In the genomic region with DNA sequence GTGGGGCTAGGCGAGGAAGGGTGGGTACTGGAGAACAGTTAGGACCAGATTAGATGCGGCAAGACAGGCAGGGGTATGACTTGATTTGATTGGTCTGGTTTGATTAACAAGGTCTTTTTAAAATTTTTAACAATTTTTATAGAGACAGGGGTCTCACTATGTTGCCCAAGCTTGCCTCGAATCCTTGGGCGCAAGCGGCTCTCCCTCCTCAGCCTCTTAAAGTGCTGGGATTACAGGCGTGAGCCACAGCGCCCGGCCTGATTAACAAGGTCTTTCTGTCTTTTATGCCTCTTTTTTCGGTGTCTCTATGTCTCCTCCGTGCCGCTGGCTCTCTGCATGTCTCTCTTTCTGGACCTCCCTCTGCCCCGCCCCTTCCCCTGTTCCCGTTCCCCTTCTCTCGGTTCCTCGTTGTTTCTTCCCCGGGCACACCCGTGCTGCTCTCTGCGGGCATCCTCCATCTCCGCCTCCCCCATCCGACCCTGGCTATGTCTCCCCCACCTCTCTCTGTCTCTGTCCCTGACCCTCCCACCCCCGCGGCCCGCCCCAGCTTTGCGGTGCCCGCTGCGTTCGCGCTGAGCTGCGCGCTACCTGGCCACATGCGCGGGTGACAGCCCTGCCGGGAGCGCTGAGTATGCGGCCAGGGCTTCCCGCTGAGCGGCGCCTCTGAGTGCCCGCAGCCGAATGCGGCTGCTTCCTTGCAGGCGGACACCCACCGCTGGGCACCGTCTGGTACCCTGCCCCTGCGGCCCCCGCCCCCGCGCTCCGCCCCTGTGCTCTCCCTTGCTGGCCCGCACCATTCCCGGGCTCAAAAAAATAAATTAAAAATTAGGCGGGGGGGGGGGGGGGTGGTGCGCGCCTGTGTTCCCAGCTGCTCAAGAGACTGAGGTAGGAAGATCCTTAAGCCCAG, we compare ENCODE assay signal across 7 cellular contexts. TPM values are rescaled to one million over a fixed set of nuclear protein-coding genes. Genes with fewer than 3 reads are reported as not detected.
A peak's percentile ranks its signal among the peaks of the same experiment; 100 is the strongest.
DNase-seq lines count a peak whose midpoint lies in the region; ATAC-seq lines count a peak whose summit lies in the region.
"Had no signal": no experiment of that assay in that cellular context is flagged by ENCODE, and none has a peak within 500 bp of the region (broad histone marks: within the 10 kb centered on the region; RNA-seq: fewer than 3 reads in every experiment).

No MANE protein-coding gene starts in this region.

- H3K27me3 Mint-ChIP-seq in CD4-positive, alpha-beta memory T cell = peaks cover 28 to 32% of the 10 kb centered on the region in 2 donors
- H3K27me3 Mint-ChIP-seq in activated naive CD4-positive, alpha-beta T cell treated with anti-CD3 and anti-CD28 coated beads, Interleukin-2, amount 10 ng/mL, durations not matched to agents 7 days and 5 days = peaks cover 72% of the 10 kb centered on the region
- peaks cover 19% of the 10 kb centered on the region for H3K27me3 Mint-ChIP-seq in memory B cell

- peaks cover 5% of the 10 kb centered on the region for H3K4me1 ChIP-seq in CD4-positive, alpha-beta memory T cell (ENCODE audit: insufficient read depth, low read length)

- H3K4me3 Mint-ChIP-seq in CD4-positive, alpha-beta memory T cell = peak overlapping the region; percentile 54 to 80 (median 76)
- H3K4me3 Mint-ChIP-seq in activated naive CD4-positive, alpha-beta T cell treated with anti-CD3 and anti-CD28 coated beads, Interleukin-2, amount 10 ng/mL, durations not matched to agents 7 days and 5 days = peak overlapping the region; percentile 71
- H3K4me3 Mint-ChIP-seq in memory B cell = peak overlapping the region; percentile 86

- no peak overlapping the region for H3K27ac ChIP-seq in CD4-positive, alpha-beta memory T cell (ENCODE audit: low read depth, low read length)

- peaks cover 0 to 2% (median 0%) of the 10 kb centered on the region in 8 donors for H3K9me3 Mint-ChIP-seq in CD4-positive, alpha-beta memory T cell
- peaks cover 3% of the 10 kb centered on the region for H3K9me3 Mint-ChIP-seq in activated naive CD4-positive, alpha-beta T cell treated with anti-CD3 and anti-CD28 coated beads, Interleukin-2, amount 10 ng/mL, durations not matched to agents 7 days and 5 days
- H3K9me3 Mint-ChIP-seq in memory B cell = no peaks in the 10 kb centered on the region

- no peaks in the 10 kb centered on the region for H3K36me3 ChIP-seq in CD4-positive, alpha-beta memory T cell (ENCODE audit: insufficient read depth, low read length)

- peak; percentile 82 for ATAC-seq in memory B cell (ENCODE audit: low read depth)
- no peak for ATAC-seq in HG03095 (IDR thresholded peaks at IDR 0.05; ENCODE audit: unreplicated experiment)

- intact Hi-C loops in CD4-positive, alpha-beta memory T cell (cut with micrococcal nuclease) = no loop called here

- peaks cover 2 to 7% (median 6%) of the 10 kb centered on the region in 4 donors for H3K4me1 Mint-ChIP-seq in CD4-positive, alpha-beta memory T cell
- peaks cover 5% of the 10 kb centered on the region for H3K4me1 Mint-ChIP-seq in activated naive CD4-positive, alpha-beta T cell treated with anti-CD3 and anti-CD28 coated beads, Interleukin-2, amount 10 ng/mL, durations not matched to agents 7 days and 5 days
- peaks cover 6% of the 10 kb centered on the region for H3K4me1 Mint-ChIP-seq in memory B cell

- no peaks in the 10 kb centered on the region for H3K36me3 Mint-ChIP-seq in CD4-positive, alpha-beta memory T cell
- no peaks in the 10 kb centered on the region for H3K36me3 Mint-ChIP-seq in activated naive CD4-positive, alpha-beta T cell treated with anti-CD3 and anti-CD28 coated beads, Interleukin-2, amount 10 ng/mL, durations not matched to agents 7 days and 5 days
- no peaks in the 10 kb centered on the region for H3K36me3 Mint-ChIP-seq in memory B cell

- H3K27me3 ChIP-seq in CD4-positive, alpha-beta memory T cell (ENCODE audit: insufficient read depth, low read length) = peaks cover 18% of the 10 kb centered on the region

- POLR2A ChIA-PET in CD4-positive, alpha-beta memory T cell (lab: Charles Lee; ENCODE audit: partially characterized antibody) = no interaction called here

- peak in 1 of 5 donors; percentile 11 for DNase-seq in CD4-positive, alpha-beta memory T cell
- peak; percentile 33 for DNase-seq in NCI-H1092 (lab: John Stamatoyannopoulos, UW)
- DNase-seq in activated naive CD4-positive, alpha-beta T cell treated with anti-CD3 and anti-CD28 coated beads, Interleukin-2, amount 10 ng/mL, durations not matched to agents 7 days and 5 days = peak; percentile 38
- DNase-seq in memory B cell (ENCODE audit: low spot score in 2 of 2) = peak in 1 of 2 donors; percentile 32
- no peak for DNase-seq in dedifferentiated amniotic fluid mesenchymal stem cell (ENCODE audit: extremely low spot score)

- H3K4me3 ChIP-seq in CD4-positive, alpha-beta memory T cell (ENCODE audit: low read length in 2 of 2) = no peak overlapping the region

- H3K27ac Mint-ChIP-seq in CD4-positive, alpha-beta memory T cell = peak overlapping the region in 1 of 7 donors; percentile 27
- H3K27ac Mint-ChIP-seq in activated naive CD4-positive, alpha-beta T cell treated with anti-CD3 and anti-CD28 coated beads, Interleukin-2, amount 10 ng/mL, durations not matched to agents 7 days and 5 days = no peak overlapping the region
- no peak overlapping the region for H3K27ac Mint-ChIP-seq in memory B cell

- CTCF ChIA-PET in CD4-positive, alpha-beta memory T cell (lab: Charles Lee; ENCODE audit: partially characterized antibody) = interaction anchor here (1.4 kb wide), 1 partner anchor 40 kb away, joined by 3 read pairs; no protein-coding TSS in a partner anchor
- CTCF ChIA-PET in activated naive CD4-positive, alpha-beta T cell treated with anti-CD3 and anti-CD28 coated beads, Interleukin-2, amount 10 ng/mL, durations not matched to agents 7 days and 5 days (lab: Charles Lee) = no interaction called here

- H3K9me3 ChIP-seq in CD4-positive, alpha-beta memory T cell (ENCODE audit: control insufficient read depth in 1 of 2, low read length in 2 of 2) = no peaks in the 10 kb centered on the region

RNA-seq across cellular contexts. Expression of gene SDHAF1, which starts 8.1 kb away (rescaled TPM):
- 10 to 100 TPM; 25.7 to 25.8 TPM for total RNA-seq in CD4-positive, alpha-beta memory T cell
- polyA plus RNA-seq in CD4-positive, alpha-beta memory T cell = 10 to 100 TPM; 21.9 to 41.3 TPM

RNA-seq across cellular contexts. Expression of gene SYNE4, which starts 21.7 kb away (rescaled TPM):
- total RNA-seq in CD4-positive, alpha-beta memory T cell = 1 to 10 TPM; 4.8 to 5.0 TPM
- polyA plus RNA-seq in CD4-positive, alpha-beta memory T cell = under 1 TPM in 1 of 2 donors, not detected in 1; 0.25 TPM
- total RNA-seq: HT1080 had no signal

RNA-seq across cellular contexts. Expression of gene ALKBH6, which starts 27.1 kb away (rescaled TPM):
- 10 to 100 TPM; 50.9 to 51.0 TPM for total RNA-seq in CD4-positive, alpha-beta memory T cell
- 10 to 100 TPM; 20.8 to 21.0 TPM for polyA plus RNA-seq in CD4-positive, alpha-beta memory T cell

RNA-seq across cellular contexts. Expression of gene CLIP3, which starts 45.8 kb away (rescaled TPM):
- 1 to 10 TPM; 2.4 TPM for total RNA-seq in CD4-positive, alpha-beta memory T cell
- 1 to 10 TPM in 1 of 2 donors, under 1 TPM in 1; 0.37 to 1.5 TPM for polyA plus RNA-seq in CD4-positive, alpha-beta memory T cell

RNA-seq across cellular contexts. Expression of gene LRFN3, which starts 50.7 kb away (rescaled TPM):
- 10 to 100 TPM; 15.7 to 16.3 TPM for total RNA-seq in CD4-positive, alpha-beta memory T cell
- 1 to 10 TPM in 1 of 2 donors, under 1 TPM in 1; 0.45 to 2.4 TPM for polyA plus RNA-seq in CD4-positive, alpha-beta memory T cell
